In the genomic region with DNA sequence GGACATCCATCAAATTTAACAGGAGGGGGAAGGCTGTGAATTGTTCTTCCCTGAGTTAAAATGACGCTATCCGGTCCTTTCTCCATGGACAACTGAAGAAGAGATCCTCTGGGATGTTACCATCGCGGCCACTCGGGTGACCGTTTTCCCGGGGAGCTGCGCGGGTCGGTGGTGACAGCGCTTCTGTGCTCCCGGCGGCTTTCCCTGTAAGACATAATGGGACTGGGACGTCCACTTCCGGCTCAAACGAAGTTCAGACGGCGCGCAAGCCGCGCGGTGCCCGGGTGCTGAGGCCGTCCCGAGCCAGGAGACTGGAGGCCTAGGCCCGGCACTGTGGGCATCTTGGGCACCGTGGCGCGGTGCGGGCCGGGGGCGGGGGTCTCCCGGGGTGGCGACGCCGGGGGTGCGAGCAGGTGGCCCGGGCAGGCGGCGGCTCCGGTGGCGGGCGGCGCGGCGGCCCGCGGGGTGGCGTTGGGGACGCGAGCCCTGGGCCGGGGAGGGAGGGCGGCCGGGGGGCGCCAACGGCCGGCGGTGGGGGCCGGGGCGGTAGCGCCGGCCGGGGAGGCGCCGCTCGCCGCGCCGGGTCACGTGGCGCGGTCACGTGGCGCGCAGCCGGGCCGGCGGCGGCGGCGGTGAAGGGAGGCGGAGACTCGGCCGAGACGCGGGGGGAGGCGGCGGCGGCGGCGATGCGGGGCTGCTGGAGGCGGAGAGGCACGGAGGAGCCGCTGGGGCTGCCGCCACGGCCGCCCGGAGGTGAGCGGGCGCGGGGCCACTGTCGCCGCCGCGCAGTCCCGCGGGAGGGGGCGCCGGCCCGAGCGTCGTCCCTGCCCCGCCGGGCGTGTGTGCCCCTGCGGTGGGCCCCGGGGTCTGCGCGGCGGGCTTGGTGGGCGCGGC, we compare ENCODE assay signal across 8 cellular contexts.
DNase-seq lines count a peak whose midpoint lies in the region; ATAC-seq lines count a peak whose summit lies in the region.

No MANE protein-coding gene starts in this region.

- DNase-seq in NCI-H187 (lab: John Stamatoyannopoulos, UW) (peak; percentile 19 to 70), NCI-H187 treated with DMSO at 0.1 percent for 48 hours (lab: John Stamatoyannopoulos, UW) (no peak), NCI-H2171 (lab: John Stamatoyannopoulos, UW) (peak; percentile 74), cerebellar cortex (ENCODE audit: low spot score) (peak; percentile 49), kidney glomerular epithelial cell (lab: John Stamatoyannopoulos, UW) (peak; percentile 34)
- peak; percentile 48 for DNase-seq in activated CD4-positive, CD25-positive, alpha-beta regulatory T cell treated with anti-CD3 and anti-CD28 coated beads, Interleukin-2, amount 50 U/mL, for 16 hours (ENCODE audit: low read depth, low spot score)
- DNase-seq in stimulated activated CD4-positive, alpha-beta T cell treated with anti-CD3 and anti-CD28 coated beads, Interleukin-1b, Interleukin-23, amount 100 ng/mL, for 24 hours (ENCODE audit: low read depth in 4 of 4, low spot score in 1 of 4), result peak; percentile 29 to 61 (median 54)

- peak; percentile 75 for ATAC-seq in HG02852 (IDR thresholded peaks at IDR 0.05; ENCODE audit: unreplicated experiment)
